14 cellular contexts compared by ENCODE assay signal in the genomic region with DNA sequence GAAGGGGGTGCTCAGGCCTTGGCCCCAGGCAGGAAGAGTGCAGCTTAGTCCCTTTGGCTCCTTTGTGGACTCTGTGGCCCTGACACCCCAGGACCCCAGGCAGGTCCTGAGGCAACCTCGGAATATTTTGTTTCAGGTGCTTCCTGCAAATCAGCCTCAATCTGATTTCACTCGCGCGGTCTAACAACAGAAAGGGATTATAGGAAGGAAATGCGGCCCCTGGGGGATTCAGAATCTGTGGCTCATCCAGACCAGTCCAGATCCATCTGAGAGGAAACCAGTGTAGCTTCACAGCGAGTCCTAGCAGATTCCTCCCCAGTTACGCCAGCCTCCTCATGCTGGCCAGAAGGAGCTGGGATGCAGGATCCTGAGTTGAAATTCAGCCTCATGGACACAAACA. TPM values are rescaled to one million over a fixed set of nuclear protein-coding genes. Genes with fewer than 3 reads are reported as not detected.
A peak's percentile ranks its signal among the peaks of the same experiment; 100 is the strongest.
DNase-seq lines count a peak whose midpoint lies in the region; ATAC-seq, FAIRE-seq and TF ChIP-seq lines count a peak whose summit lies in the region.
"Had no signal": no experiment of that assay in that cellular context is flagged by ENCODE, and none has a peak within 500 bp of the region (broad histone marks: within the 10 kb centered on the region; RNA-seq: fewer than 3 reads in every experiment).

No MANE protein-coding gene starts in this region.

- CTCF ChIA-PET in activated CD8-positive, alpha-beta T cell treated with anti-CD3 and anti-CD28 coated beads for 36 hours (lab: Charles Lee), result interaction anchor here (0.9 to 1.2 kb wide), 2 partner anchors 13 to 25 kb away, joined by 3 to 5 read pairs; no protein-coding TSS in a partner anchor

- no peak for ATAC-seq in GM19463 (IDR thresholded peaks at IDR 0.05; ENCODE audit: unreplicated experiment)
- no peak for ATAC-seq in activated CD8-positive, alpha-beta T cell treated with anti-CD3 and anti-CD28 coated beads for 36 hours

- H3K4me1 Mint-ChIP-seq in endothelial cell (ENCODE audit: unreplicated experiment), result peaks cover 17% of the 10 kb centered on the region
- H3K4me1 Mint-ChIP-seq in activated CD8-positive, alpha-beta T cell treated with anti-CD3 and anti-CD28 coated beads for 36 hours (ENCODE audit: low read depth), result no peaks in the 10 kb centered on the region
- H3K4me1 Mint-ChIP-seq: nephron had no signal

- peak overlapping the region; percentile 7 for H3K27ac Mint-ChIP-seq in endothelial cell (ENCODE audit: unreplicated experiment)
- no peak overlapping the region for H3K27ac Mint-ChIP-seq in activated CD8-positive, alpha-beta T cell treated with anti-CD3 and anti-CD28 coated beads for 36 hours
- H3K27ac Mint-ChIP-seq: activated T-helper 1 cell treated with anti-CD3 and anti-CD28 coated beads, Interleukin-12 subunit alpha, Interleukin-12 subunit beta, Interleukin-2, Interleukin-4 antibody, amounts not matched to agents 30 ng/mL and 10 ng/mL and 1 ng/mL, durations not matched to agents 14 hours and 24 hours and 36 hours; nephron had no signal

- peak; percentile 69 for DNase-seq in D721Med (ENCODE audit: insufficient read length, low spot score)
- peak; percentile 77 for DNase-seq in NCI-H82 treated with DMSO at 0.1 percent for 48 hours (lab: John Stamatoyannopoulos, UW; ENCODE audit: unreplicated experiment)
- no peak for DNase-seq in endothelial cell (ENCODE audit: low spot score)
- DNase-seq in myocyte (ENCODE audit: low read depth), result peak; percentile 63
- DNase-seq in NCI-H2227 (lab: John Stamatoyannopoulos, UW; ENCODE audit: unreplicated experiment), result no peak
- DNase-seq in NCI-H1105 treated with DMSO at 0.1 percent for 48 hours (lab: John Stamatoyannopoulos, UW), result no peak
- DNase-seq in activated CD8-positive, alpha-beta T cell treated with anti-CD3 and anti-CD28 coated beads for 36 hours, result no peak
- DNase-seq: brain microvascular endothelial cell; CD4-positive, CD25-positive, alpha-beta regulatory T cell; GM23248; NCI-H2107 had no signal

- TF ChIP-seq CTCF in D721Med (IDR thresholded peaks at IDR 0.05; ENCODE audit: insufficient read depth, missing control alignments), result no peak
- TF ChIP-seq CTCF in endothelial cell (IDR thresholded peaks at IDR 0.05; ENCODE audit: unreplicated experiment), result no peak
- TF ChIP-seq CTCF in activated CD8-positive, alpha-beta T cell treated with anti-CD3 and anti-CD28 coated beads for 36 hours (IDR thresholded peaks at IDR 0.05), result no peak

- no peak overlapping the region for H3K4me3 Mint-ChIP-seq in endothelial cell (ENCODE audit: unreplicated experiment)
- H3K4me3 Mint-ChIP-seq in activated CD8-positive, alpha-beta T cell treated with anti-CD3 and anti-CD28 coated beads for 36 hours, result no peak overlapping the region
- H3K4me3 Mint-ChIP-seq: activated T-helper 1 cell treated with anti-CD3 and anti-CD28 coated beads, Interleukin-12 subunit alpha, Interleukin-12 subunit beta, Interleukin-2, Interleukin-4 antibody, amounts not matched to agents 30 ng/mL and 10 ng/mL and 1 ng/mL, durations not matched to agents 14 hours and 24 hours and 36 hours; CD4-positive, CD25-positive, alpha-beta regulatory T cell; nephron had no signal

- H3K27me3 Mint-ChIP-seq in endothelial cell (ENCODE audit: unreplicated experiment), result peaks cover 3% of the 10 kb centered on the region
- no peaks in the 10 kb centered on the region for H3K27me3 Mint-ChIP-seq in activated CD8-positive, alpha-beta T cell treated with anti-CD3 and anti-CD28 coated beads for 36 hours

- intact Hi-C loops in activated CD8-positive, alpha-beta T cell treated with anti-CD3 and anti-CD28 coated beads for 36 hours (cut with micrococcal nuclease), result no loop called here

- no peaks in the 10 kb centered on the region for H3K36me3 Mint-ChIP-seq in endothelial cell (ENCODE audit: low read depth, unreplicated experiment)
- no peaks in the 10 kb centered on the region for H3K36me3 Mint-ChIP-seq in activated CD8-positive, alpha-beta T cell treated with anti-CD3 and anti-CD28 coated beads for 36 hours (ENCODE audit: low read depth)
- H3K36me3 Mint-ChIP-seq: CD4-positive, CD25-positive, alpha-beta regulatory T cell had no signal

- no peaks in the 10 kb centered on the region for H3K9me3 Mint-ChIP-seq in endothelial cell (ENCODE audit: unreplicated experiment)
- H3K9me3 Mint-ChIP-seq in activated CD8-positive, alpha-beta T cell treated with anti-CD3 and anti-CD28 coated beads for 36 hours, result no peaks in the 10 kb centered on the region
- H3K9me3 Mint-ChIP-seq: activated T-helper 1 cell treated with anti-CD3 and anti-CD28 coated beads, Interleukin-12 subunit alpha, Interleukin-12 subunit beta, Interleukin-2, Interleukin-4 antibody, amounts not matched to agents 30 ng/mL and 10 ng/mL and 1 ng/mL, durations not matched to agents 14 hours and 24 hours and 36 hours; nephron had no signal

- FAIRE-seq in D721Med (lab: Jason Lieb, UNC), result no peak

- POLR2A ChIA-PET in activated CD8-positive, alpha-beta T cell treated with anti-CD3 and anti-CD28 coated beads for 36 hours (lab: Charles Lee), result interaction anchor here (0.7 kb wide), 1 partner anchor 176 kb away, joined by 3 read pairs; no protein-coding TSS in a partner anchor

RNA-seq across cellular contexts. Expression of gene YWHAQ, which starts 59.5 kb away (rescaled TPM):
- total RNA-seq in endothelial cell (ENCODE audit: unreplicated experiment) (268 TPM), myocyte (194 and 222 TPM in 2 replicates)
- 199 TPM for polyA plus RNA-seq in myocyte (2012)
- total RNA-seq in activated CD8-positive, alpha-beta T cell treated with anti-CD3 and anti-CD28 coated beads for 36 hours, result 100 to 1,000 TPM; 341 to 368 TPM

Comparison
In these comparisons a context has a peak if more than half of its experiments do, and no peak if none do; other contexts are left out.
1. DNase-seq: peak in D721Med (single experiment), NCI-H82 treated with DMSO at 0.1 percent for 48 hours (single experiment) and myocyte (single experiment); none in endothelial cell (single experiment), NCI-H2227 (single experiment), NCI-H1105 treated with DMSO at 0.1 percent for 48 hours (single experiment) and activated CD8-positive, alpha-beta T cell treated with anti-CD3 and anti-CD28 coated beads for 36 hours (single experiment).